ENCODE assay signal across 18 cellular contexts in the genomic region with DNA sequence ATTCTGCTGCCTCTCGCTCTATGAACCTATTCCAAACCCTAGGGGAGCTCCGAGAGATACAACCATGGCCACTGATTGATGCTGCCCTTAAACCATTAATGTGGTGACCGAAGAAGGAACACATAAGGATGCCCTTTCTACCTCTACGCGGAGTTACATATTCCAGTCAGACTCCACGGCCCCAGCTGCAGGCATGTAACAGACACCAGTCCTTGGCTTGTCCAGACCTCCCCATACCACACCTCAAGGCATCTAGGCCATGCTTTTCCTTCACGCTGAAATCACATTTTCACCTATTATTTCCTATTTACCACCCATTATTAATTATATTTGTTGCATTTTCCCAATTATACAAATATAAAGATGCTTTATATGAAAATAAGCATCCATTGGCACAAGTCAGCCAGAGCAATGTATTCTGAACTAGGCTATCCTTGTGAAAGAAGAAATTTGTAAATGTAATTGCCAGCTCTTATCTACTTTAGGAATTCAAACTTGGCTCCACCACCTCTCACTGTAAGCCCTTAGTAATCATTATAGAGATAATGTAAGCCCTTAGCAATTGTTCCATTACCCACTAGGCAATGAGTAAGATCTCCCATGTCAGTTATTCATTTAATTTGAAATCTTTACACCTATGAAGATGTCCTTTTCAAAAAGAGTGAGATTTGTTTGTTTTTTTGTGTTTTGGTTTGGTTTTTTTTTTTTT.
"Had no signal": no experiment of that assay in that cellular context is flagged by ENCODE, and none has a peak within 500 bp of the region (broad histone marks: within the 10 kb centered on the region; RNA-seq: fewer than 3 reads in every experiment).

No MANE protein-coding gene starts in this region.

- DNase-seq: effector memory CD4-positive, alpha-beta T cell; foreskin fibroblast; mammary epithelial cell; natural killer cell; ovary; right lobe of liver; stimulated activated CD4-positive, alpha-beta T cell treated with anti-CD3 and anti-CD28 coated beads, Interleukin-4, amount 100 ng/mL, for 1 hour; stimulated activated CD8-positive, alpha-beta memory T cell treated with anti-CD3 and anti-CD28 coated beads, Interleukin-4, amount 100 ng/mL, for 48 hours; stimulated activated naive CD8-positive, alpha-beta T cell treated with anti-CD3 and anti-CD28 coated beads, Interleukin-15, Interleukin-2, amounts not matched to agents 100 U/mL and 50 U/mL, for 24 hours; tibial artery; upper lobe of left lung; uterus had no signal

- H3K27ac Mint-ChIP-seq: mesothelial cell of epicardium; natural killer cell; stimulated activated effector memory CD8-positive, alpha-beta T cell treated with anti-CD3 and anti-CD28 coated beads, Interleukin-12 subunit alpha, Interleukin-12 subunit beta, amount 100 ng/mL, for 72 hours had no signal

- H3K27me3 Mint-ChIP-seq: central memory CD8-positive, alpha-beta T cell had no signal

- H3K4me3 Mint-ChIP-seq: central memory CD8-positive, alpha-beta T cell; mesothelial cell of epicardium; natural killer cell; neural crest cell; stimulated activated effector memory CD8-positive, alpha-beta T cell treated with anti-CD3 and anti-CD28 coated beads, Interleukin-12 subunit alpha, Interleukin-12 subunit beta, amount 100 ng/mL, for 72 hours had no signal

- H3K4me1 Mint-ChIP-seq: mesothelial cell of epicardium had no signal

- H3K9me3 Mint-ChIP-seq: central memory CD8-positive, alpha-beta T cell; natural killer cell; stimulated activated effector memory CD8-positive, alpha-beta T cell treated with anti-CD3 and anti-CD28 coated beads, Interleukin-12 subunit alpha, Interleukin-12 subunit beta, amount 100 ng/mL, for 72 hours had no signal

- H3K4me3 ChIP-seq: ovary, right lobe of liver, suprapubic skin, tibial artery, upper lobe of left lung, uterus had no signal

- H3K36me3 Mint-ChIP-seq: natural killer cell; stimulated activated effector memory CD8-positive, alpha-beta T cell treated with anti-CD3 and anti-CD28 coated beads, Interleukin-12 subunit alpha, Interleukin-12 subunit beta, amount 100 ng/mL, for 72 hours had no signal

- ATAC-seq: esophagus mucosa; natural killer cell; right lobe of liver; stimulated activated effector memory CD8-positive, alpha-beta T cell treated with anti-CD3 and anti-CD28 coated beads, Interleukin-12 subunit alpha, Interleukin-12 subunit beta, amount 100 ng/mL, for 72 hours; stimulated activated naive CD8-positive, alpha-beta T cell treated with anti-CD3 and anti-CD28 coated beads, Interleukin-15, Interleukin-2, amounts not matched to agents 100 U/mL and 50 U/mL, for 24 hours had no signal
